ENCODE assay signal across 28 cellular contexts in genomic region chr3:31891876-31892455, GRCh38.
A peak's percentile ranks its signal among the peaks of the same experiment; 100 is the strongest.
DNase-seq lines count a peak whose midpoint lies in the region; ATAC-seq and TF ChIP-seq lines count a peak whose summit lies in the region.
"Had no signal": no experiment of that assay in that cellular context is flagged by ENCODE, and none has a peak within 500 bp of the region (broad histone marks: within the 10 kb centered on the region; RNA-seq: fewer than 3 reads in every experiment).

No MANE protein-coding gene starts in this region.

- peak overlapping the region; percentile 0 for H3K4me3 Mint-ChIP-seq in Calu3 (ENCODE audit: low read depth, unreplicated experiment)
- no peak overlapping the region for H3K4me3 Mint-ChIP-seq in activated naive CD8-positive, alpha-beta T cell treated with anti-CD3 and anti-CD28 coated beads, Interleukin-2, amount 50 U/mL, for 24 hours
- H3K4me3 Mint-ChIP-seq: activated CD4-positive, alpha-beta memory T cell treated with anti-CD3 and anti-CD28 coated beads, Interleukin-2, amount 10 ng/mL, durations not matched to agents 7 days and 5 days; CD4-positive, alpha-beta T cell; natural killer cell; stimulated activated effector memory CD8-positive, alpha-beta T cell treated with anti-CD3 and anti-CD28 coated beads, Interleukin-12 subunit alpha, Interleukin-12 subunit beta, amount 100 ng/mL, for 72 hours; T-helper 17 cell had no signal

- H3K4ac ChIP-seq in trophoblast cell (ENCODE audit: low read depth, low read length) = no peak overlapping the region

- TF ChIP-seq CTCF in Calu3 (IDR thresholded peaks at IDR 0.05; ENCODE audit: unreplicated experiment) = no peak
- no peak for TF ChIP-seq CTCF in RWPE1 (conservative IDR thresholded peaks at IDR 0.05; ENCODE audit: low read depth)

- H3K9ac ChIP-seq in trophoblast cell (ENCODE audit: low read length) = no peak overlapping the region

- H3K4me1 ChIP-seq in trophoblast cell (ENCODE audit: control insufficient read depth in 1 of 2, insufficient read depth in 2 of 2, low read length in 2 of 2) = peaks cover 18 to 21% of the 10 kb centered on the region in 2 experiments
- H3K4me1 ChIP-seq: A549, colonic mucosa, vagina had no signal

- peaks cover 4% of the 10 kb centered on the region for H3K79me2 ChIP-seq in trophoblast cell (ENCODE audit: control insufficient read depth, insufficient read depth, low read length, poor library complexity)

- H3K79me1 ChIP-seq in trophoblast cell (ENCODE audit: low read length) = peaks cover 11% of the 10 kb centered on the region

- H3K14ac ChIP-seq in trophoblast cell (ENCODE audit: low read length) = no peak overlapping the region

- peaks cover 33% of the 10 kb centered on the region for H3K4me1 Mint-ChIP-seq in Calu3 (ENCODE audit: low read depth, unreplicated experiment)
- peaks cover 21% of the 10 kb centered on the region for H3K4me1 Mint-ChIP-seq in activated naive CD8-positive, alpha-beta T cell treated with anti-CD3 and anti-CD28 coated beads, Interleukin-2, amount 50 U/mL, for 24 hours
- H3K4me1 Mint-ChIP-seq: activated CD4-positive, alpha-beta memory T cell treated with anti-CD3 and anti-CD28 coated beads, Interleukin-2, amount 10 ng/mL, durations not matched to agents 7 days and 5 days; natural killer cell; stimulated activated effector memory CD8-positive, alpha-beta T cell treated with anti-CD3 and anti-CD28 coated beads, Interleukin-12 subunit alpha, Interleukin-12 subunit beta, amount 100 ng/mL, for 72 hours had no signal

- peak; percentile 35 for ATAC-seq in esophagus mucosa
- no peak for ATAC-seq in activated naive CD8-positive, alpha-beta T cell treated with anti-CD3 and anti-CD28 coated beads, Interleukin-2, amount 50 U/mL, for 24 hours
- ATAC-seq in HG03196 (IDR thresholded peaks at IDR 0.05; ENCODE audit: unreplicated experiment) = no peak
- no peak for ATAC-seq in activated CD4-positive, CD25-positive, alpha-beta regulatory T cell treated with anti-CD3 and anti-CD28 coated beads, Interleukin-2, amount 50 U/mL, for 24 hours
- ATAC-seq: A549; natural killer cell; PC-3; stimulated activated effector memory CD8-positive, alpha-beta T cell treated with anti-CD3 and anti-CD28 coated beads, Interleukin-12 subunit alpha, Interleukin-12 subunit beta, amount 100 ng/mL, for 72 hours; T-helper 17 cell had no signal

- intact Hi-C loops in Calu3 (cut with micrococcal nuclease; ENCODE audit: unreplicated experiment) = no loop called here

- H2BK120ac ChIP-seq in trophoblast cell (ENCODE audit: insufficient read depth, low read length, poor library complexity) = peak overlapping the region; percentile 45

- no CpG with 5 or more reads among the region's 11 CpGs for WGBS in trophoblast cell (ENCODE audit: extremely low coverage, insufficient coverage, insufficient read length)

- no TSS peak for BruUV-seq in Calu3 (replicated peaks; lab: Mats Ljungman, UMichigan)

- no peak overlapping the region for H4K8ac ChIP-seq in trophoblast cell (ENCODE audit: low read depth, low read length)

- H3K36me3 Mint-ChIP-seq in Calu3 (ENCODE audit: insufficient read depth, unreplicated experiment) = no peaks in the 10 kb centered on the region
- no peaks in the 10 kb centered on the region for H3K36me3 Mint-ChIP-seq in activated naive CD8-positive, alpha-beta T cell treated with anti-CD3 and anti-CD28 coated beads, Interleukin-2, amount 50 U/mL, for 24 hours (ENCODE audit: low read depth)
- H3K36me3 Mint-ChIP-seq: natural killer cell; stimulated activated effector memory CD8-positive, alpha-beta T cell treated with anti-CD3 and anti-CD28 coated beads, Interleukin-12 subunit alpha, Interleukin-12 subunit beta, amount 100 ng/mL, for 72 hours had no signal

- no peak overlapping the region for H3K23ac ChIP-seq in trophoblast cell (ENCODE audit: low read length)

- H2AK5ac ChIP-seq in trophoblast cell (ENCODE audit: low read length) = no peak overlapping the region

- no peaks in the 10 kb centered on the region for H3K27me3 Mint-ChIP-seq in Calu3 (ENCODE audit: unreplicated experiment)
- H3K27me3 Mint-ChIP-seq in activated naive CD8-positive, alpha-beta T cell treated with anti-CD3 and anti-CD28 coated beads, Interleukin-2, amount 50 U/mL, for 24 hours = peaks cover 3% of the 10 kb centered on the region
- H3K27me3 Mint-ChIP-seq: CD4-positive, alpha-beta T cell had no signal

- CTCF ChIA-PET in Calu3 (lab: Charles Lee) (interaction anchor here (0.8 kb wide), 1 partner anchor 25 kb away, joined by 3 read pairs; no protein-coding TSS in a partner anchor), RWPE1 (lab: Yijun Ruan, JAX) (no interaction called here)

- POLR2A ChIA-PET in RWPE1 (lab: Yijun Ruan, JAX; ENCODE audit: low non-redundant PET) = no interaction called here

- H3K18ac ChIP-seq in trophoblast cell (ENCODE audit: low read length) = peak overlapping the region; percentile 12

- H3K27me3 ChIP-seq in trophoblast cell (ENCODE audit: insufficient read depth, low read length) = no peaks in the 10 kb centered on the region
- H3K27me3 ChIP-seq: colonic mucosa, vagina had no signal

- no peak overlapping the region for H3K4me3 ChIP-seq in trophoblast cell (ENCODE audit: low read depth, low read length)
- H3K4me3 ChIP-seq: A549, colonic mucosa, vagina had no signal

- peak overlapping the region; percentile 78 for H2BK12ac ChIP-seq in trophoblast cell (ENCODE audit: low read length)

- H3K27ac ChIP-seq in RWPE1 (peak overlapping the region; percentile 79), trophoblast cell (ENCODE audit: low read depth, low read length) (peak overlapping the region; percentile 79)
- H3K27ac ChIP-seq: A549, colonic mucosa, vagina had no signal

- H3K4me2 ChIP-seq in trophoblast cell (ENCODE audit: low read length) = peak overlapping the region; percentile 3
- H3K4me2 ChIP-seq: A549 had no signal

- peak overlapping the region; percentile 89 for H2BK5ac ChIP-seq in trophoblast cell (ENCODE audit: low read depth, low read length, poor library complexity)

- DNase-seq in Calu3 (no peak), RWPE1 (ENCODE audit: low spot score) (no peak), trophoblast cell (peak; percentile 94 to 97), NCI-H187 treated with DMSO at 0.1 percent for 48 hours (lab: John Stamatoyannopoulos, UW) (no peak)
- DNase-seq in activated naive CD8-positive, alpha-beta T cell treated with anti-CD3 and anti-CD28 coated beads, Interleukin-2, amount 50 U/mL, for 24 hours = no peak
- DNase-seq: activated CD4-positive, alpha-beta memory T cell treated with anti-CD3 and anti-CD28 coated beads, Interleukin-2, amount 10 ng/mL, durations not matched to agents 7 days and 5 days; activated CD4-positive, CD25-positive, alpha-beta regulatory T cell treated with anti-CD3 and anti-CD28 coated beads, Interleukin-2, amount 50 U/mL, for 72 hours; activated CD8-positive, alpha-beta memory T cell treated with anti-CD3 and anti-CD28 coated beads, Interleukin-2, amount 50 U/mL, for 4 hours; activated naive CD4-positive, alpha-beta T cell treated with anti-CD3 and anti-CD28 coated beads, Interleukin-2, amount 50 U/mL, for 16 hours; CD4-positive, alpha-beta T cell; colonic mucosa; effector CD4-positive, alpha-beta T cell; KG1; MM.1S; natural killer cell; NCI-H2029; NCI-H524 treated with DMSO at 0.1 percent for 48 hours; occipital lobe; PC-3; Right ventricle myocardium superior; stimulated activated CD4-positive, alpha-beta T cell treated with anti-CD3 and anti-CD28 coated beads, Interleukin-15, amount 100 ng/mL, for 24 hours; T-helper 17 cell had no signal

- peak overlapping the region; percentile 55 for H2AFZ ChIP-seq in trophoblast cell (ENCODE audit: insufficient read depth, low read length, poor library complexity)

- H3K9me3 Mint-ChIP-seq in Calu3 (ENCODE audit: low read depth, unreplicated experiment) = no peaks in the 10 kb centered on the region
- no peaks in the 10 kb centered on the region for H3K9me3 Mint-ChIP-seq in activated naive CD8-positive, alpha-beta T cell treated with anti-CD3 and anti-CD28 coated beads, Interleukin-2, amount 50 U/mL, for 24 hours
- H3K9me3 Mint-ChIP-seq: activated CD4-positive, alpha-beta memory T cell treated with anti-CD3 and anti-CD28 coated beads, Interleukin-2, amount 10 ng/mL, durations not matched to agents 7 days and 5 days; CD4-positive, alpha-beta T cell; natural killer cell; stimulated activated effector memory CD8-positive, alpha-beta T cell treated with anti-CD3 and anti-CD28 coated beads, Interleukin-12 subunit alpha, Interleukin-12 subunit beta, amount 100 ng/mL, for 72 hours had no signal

- H4K91ac ChIP-seq in trophoblast cell (ENCODE audit: low read depth, low read length) = peak overlapping the region; percentile 89

- no peak overlapping the region for H4K12ac ChIP-seq in trophoblast cell (ENCODE audit: low read depth, low read length)

- peak overlapping the region; percentile 30 for H3K27ac Mint-ChIP-seq in Calu3 (ENCODE audit: unreplicated experiment)
- no peak overlapping the region for H3K27ac Mint-ChIP-seq in activated naive CD8-positive, alpha-beta T cell treated with anti-CD3 and anti-CD28 coated beads, Interleukin-2, amount 50 U/mL, for 24 hours
- H3K27ac Mint-ChIP-seq: activated CD4-positive, alpha-beta memory T cell treated with anti-CD3 and anti-CD28 coated beads, Interleukin-2, amount 10 ng/mL, durations not matched to agents 7 days and 5 days; CD4-positive, alpha-beta T cell; natural killer cell; stimulated activated effector memory CD8-positive, alpha-beta T cell treated with anti-CD3 and anti-CD28 coated beads, Interleukin-12 subunit alpha, Interleukin-12 subunit beta, amount 100 ng/mL, for 72 hours; T-helper 17 cell had no signal

- H3K36me3 ChIP-seq in trophoblast cell (ENCODE audit: control insufficient read depth in 1 of 2, insufficient read depth in 2 of 2, low read length in 2 of 2) = no peaks in the 10 kb centered on the region
- H3K36me3 ChIP-seq: colonic mucosa, vagina had no signal

- H3K9me3 ChIP-seq in trophoblast cell (ENCODE audit: insufficient read depth, low read depth, low read length) = no peaks in the 10 kb centered on the region
- H3K9me3 ChIP-seq: A549, colonic mucosa, vagina had no signal

Comparison
In these comparisons a context has a peak if more than half of its experiments do, and no peak if none do; other contexts are left out.
1. DNase-seq: peak in trophoblast cell (2 of 2); none in Calu3 (single experiment), RWPE1 (single experiment), activated naive CD8-positive, alpha-beta T cell treated with anti-CD3 and anti-CD28 coated beads, Interleukin-2, amount 50 U/mL, for 24 hours (single experiment) and NCI-H187 treated with DMSO at 0.1 percent for 48 hours (single experiment).